8 cellular contexts compared by ENCODE assay signal in genomic region chr7:128783143-128783799, GRCh38. TPM values are rescaled to one million over a fixed set of nuclear protein-coding genes. Genes with fewer than 3 reads are reported as not detected.
A peak's percentile ranks its signal among the peaks of the same experiment; 100 is the strongest.
DNase-seq lines count a peak whose midpoint lies in the region; ATAC-seq lines count a peak whose summit lies in the region.

No MANE protein-coding gene starts in this region.

- H3K4me3 Mint-ChIP-seq in stimulated activated effector memory CD8-positive, alpha-beta T cell treated with anti-CD3 and anti-CD28 coated beads, Interleukin-12 subunit alpha, Interleukin-12 subunit beta, amount 100 ng/mL, for 72 hours = no peak overlapping the region

- H3K27ac Mint-ChIP-seq in stimulated activated effector memory CD8-positive, alpha-beta T cell treated with anti-CD3 and anti-CD28 coated beads, Interleukin-12 subunit alpha, Interleukin-12 subunit beta, amount 100 ng/mL, for 72 hours = no peak overlapping the region

- H3K36me3 Mint-ChIP-seq in stimulated activated effector memory CD8-positive, alpha-beta T cell treated with anti-CD3 and anti-CD28 coated beads, Interleukin-12 subunit alpha, Interleukin-12 subunit beta, amount 100 ng/mL, for 72 hours = peaks cover 7% of the 10 kb centered on the region

- ATAC-seq in GM18502 (IDR thresholded peaks at IDR 0.05; ENCODE audit: poor library complexity, unreplicated experiment) (no peak), GM21825 (IDR thresholded peaks at IDR 0.05; ENCODE audit: unreplicated experiment) (no peak)
- no peak for ATAC-seq in stimulated activated effector memory CD8-positive, alpha-beta T cell treated with anti-CD3 and anti-CD28 coated beads, Interleukin-12 subunit alpha, Interleukin-12 subunit beta, amount 100 ng/mL, for 72 hours

- H3K4me1 Mint-ChIP-seq in stimulated activated effector memory CD8-positive, alpha-beta T cell treated with anti-CD3 and anti-CD28 coated beads, Interleukin-12 subunit alpha, Interleukin-12 subunit beta, amount 100 ng/mL, for 72 hours = no peaks in the 10 kb centered on the region

- peaks cover 1% of the 10 kb centered on the region for H3K9me3 Mint-ChIP-seq in stimulated activated effector memory CD8-positive, alpha-beta T cell treated with anti-CD3 and anti-CD28 coated beads, Interleukin-12 subunit alpha, Interleukin-12 subunit beta, amount 100 ng/mL, for 72 hours

- DNase-seq in AG20443 (ENCODE audit: low spot score) (peak; percentile 83), ecto neural progenitor cell (ENCODE audit: low spot score) (peak; percentile 87), lung microvascular endothelial cell (ENCODE audit: low read depth in 2 of 2) (peak; percentile 26 to 30), GM19238 (ENCODE audit: insufficient read length, low spot score) (no peak)
- DNase-seq in Jurkat, Clone E6-1 (ENCODE audit: low read depth, low spot score) = peak; percentile 14
- DNase-seq in stimulated activated effector memory CD8-positive, alpha-beta T cell treated with anti-CD3 and anti-CD28 coated beads, Interleukin-12 subunit alpha, Interleukin-12 subunit beta, amount 100 ng/mL, for 72 hours (ENCODE audit: low spot score in 2 of 2) = no peak

- H3K4me3 ChIP-seq in Jurkat, Clone E6-1 (ENCODE audit: low read length) = no peak overlapping the region

RNA-seq across cellular contexts. Expression of gene OPN1SW, which starts 7.7 kb away (rescaled TPM):
- polyA plus RNA-seq in Jurkat, Clone E6-1 (2012; ENCODE audit: insufficient read depth, insufficient read length) = not detected
- total RNA-seq in lung microvascular endothelial cell = not detected in 2 replicates

RNA-seq across cellular contexts. Expression of gene CCDC136, which starts 8.5 kb away (rescaled TPM):
- polyA plus RNA-seq in Jurkat, Clone E6-1 (2012; ENCODE audit: insufficient read depth, insufficient read length) = 35.1 TPM
- total RNA-seq in lung microvascular endothelial cell = 0.99 and 1.1 TPM in 2 replicates

RNA-seq across cellular contexts. Expression of gene CALU, which starts 44.1 kb away (rescaled TPM):
- 67.1 TPM for polyA plus RNA-seq in Jurkat, Clone E6-1 (2012; ENCODE audit: insufficient read depth, insufficient read length)
- total RNA-seq in lung microvascular endothelial cell = 227 and 242 TPM in 2 replicates

RNA-seq across cellular contexts. Expression of gene FLNC, which starts 46.9 kb away (rescaled TPM):
- polyA plus RNA-seq in Jurkat, Clone E6-1 (2012; ENCODE audit: insufficient read depth, insufficient read length) = 0.63 TPM
- 122 and 131 TPM in 2 replicates for total RNA-seq in lung microvascular endothelial cell

Comparison
In these comparisons a context has a peak if more than half of its experiments do, and no peak if none do; other contexts are left out.
1. DNase-seq: peak in AG20443 (single experiment), Jurkat, Clone E6-1 (single experiment), ecto neural progenitor cell (single experiment) and lung microvascular endothelial cell (2 of 2); none in GM19238 (single experiment) and stimulated activated effector memory CD8-positive, alpha-beta T cell treated with anti-CD3 and anti-CD28 coated beads, Interleukin-12 subunit alpha, Interleukin-12 subunit beta, amount 100 ng/mL, for 72 hours (0 of 2).